25 cellular contexts compared by ENCODE assay signal in the genomic region with DNA sequence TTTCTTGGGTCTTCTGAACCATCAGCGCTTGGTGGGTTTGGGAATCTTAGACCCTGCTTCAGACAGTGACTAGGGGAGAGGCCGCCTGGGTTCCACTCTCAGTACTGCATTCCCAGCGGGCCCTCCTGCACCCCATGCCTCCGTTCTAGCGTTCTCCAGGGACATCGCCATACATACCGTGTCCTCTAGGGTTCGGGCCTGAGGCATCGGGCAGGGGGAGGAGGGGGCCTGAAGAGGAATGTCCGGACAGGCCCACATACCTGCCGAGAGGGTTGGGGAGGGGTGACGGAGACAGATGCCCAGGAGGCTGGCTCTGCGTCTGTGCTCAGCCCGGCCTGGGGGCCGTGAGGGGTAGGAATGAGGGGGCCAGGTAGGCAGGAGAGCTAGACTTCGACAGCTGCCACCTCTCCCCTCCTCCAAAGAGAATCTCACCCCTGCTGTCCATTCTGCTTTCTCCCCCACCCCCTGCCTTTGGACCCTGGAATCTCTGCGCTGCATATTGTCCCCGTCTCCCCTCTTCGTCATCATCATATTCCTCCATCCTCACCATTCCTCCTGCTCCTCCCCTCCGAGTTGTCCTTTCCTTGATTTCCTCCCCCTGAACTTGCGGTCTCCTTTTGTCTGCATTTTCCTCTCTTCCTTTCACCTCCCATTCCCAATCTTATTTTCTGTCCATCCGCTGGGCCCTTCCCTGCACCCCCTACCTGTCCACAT. TPM values are rescaled to one million over a fixed set of nuclear protein-coding genes. Genes with fewer than 3 reads are reported as not detected.
DNase-seq lines count a peak whose midpoint lies in the region; ATAC-seq, FAIRE-seq and TF ChIP-seq lines count a peak whose summit lies in the region.
"Had no signal": no experiment of that assay in that cellular context is flagged by ENCODE, and none has a peak within 500 bp of the region (broad histone marks: within the 10 kb centered on the region; RNA-seq: fewer than 3 reads in every experiment).

No MANE protein-coding gene starts in this region.

- TF ChIP-seq POLR2A in IMR-90 (IDR thresholded peaks at IDR 0.05; ENCODE audit: low read depth, low read length) (no peak), H1 (IDR thresholded peaks at IDR 0.05; ENCODE audit: control extremely low read depth in 1 of 2, low read depth in 2 of 2, low read length in 2 of 2) (no peak), uterus (IDR thresholded peaks at IDR 0.05) (no peak)

- no peak overlapping the region for H2AK9ac ChIP-seq in IMR-90 (replicated peaks; ENCODE audit: low read depth, low read length, poor library complexity)

- no peak overlapping the region for H3K9ac ChIP-seq in IMR-90 (ENCODE audit: low read depth, low read length)
- no peak overlapping the region for H3K9ac ChIP-seq in H1 (replicated peaks in 1 of 4; ENCODE audit: extremely low read depth in 1 of 4, low read depth in 3 of 4, low read length in 3 of 4)
- H3K9ac ChIP-seq in neuronal stem cell (ENCODE audit: low read depth, low read length, poor library complexity): no peak overlapping the region

- no peaks in the 10 kb centered on the region for H3K79me2 ChIP-seq in H1 (ENCODE audit: control insufficient read depth in 1 of 2, insufficient read depth in 2 of 2, low read length in 2 of 2)

- H2AK5ac ChIP-seq in IMR-90 (ENCODE audit: low read depth, low read length) (no peak overlapping the region), H1 (ENCODE audit: low read depth, low read length) (0 out of 2 replicates have a peak overlapping the region, but pooled peaks have one; percentile 89), neuronal stem cell (ENCODE audit: low read depth, low read length) (no peak overlapping the region)

- H4K5ac ChIP-seq in IMR-90 (ENCODE audit: low read depth, low read length): no peak overlapping the region
- H4K5ac ChIP-seq in H1 (ENCODE audit: insufficient read length, low read depth, low read length): no peak overlapping the region

- H2BK20ac ChIP-seq in IMR-90 (ENCODE audit: low read depth, low read length) (no peak overlapping the region), H1 (ENCODE audit: low read length) (no peak overlapping the region)

- H3K14ac ChIP-seq in IMR-90 (replicated peaks; ENCODE audit: low read depth, low read length) (no peak overlapping the region), H1 (ENCODE audit: insufficient read length) (no peak overlapping the region), neuronal stem cell (ENCODE audit: low read length) (peak overlapping the region; percentile 17)

- CTCF ChIA-PET in activated CD4-positive, alpha-beta memory T cell treated with anti-CD3 and anti-CD28 coated beads for 36 hours (lab: Charles Lee): interaction anchor here (0.8 to 22.6 kb wide), 10 partner anchors 9 to 142 kb away, joined by 3 to 1400 read pairs (median 5); no protein-coding TSS in a partner anchor
- CTCF ChIA-PET in activated CD4-positive, alpha-beta memory T cell treated with anti-CD3 and anti-CD28 coated beads, Interleukin-2, amount 10 ng/mL, durations not matched to agents 7 days and 5 days (lab: Charles Lee): interaction anchor here (2.1 to 11.8 kb wide), 2 partner anchors 15 to 23 kb away, joined by 6 to 387 read pairs; no protein-coding TSS in a partner anchor
- CTCF ChIA-PET in IMR-90 (lab: Yijun Ruan, JAX): no interaction called here
- CTCF ChIA-PET in H1 (lab: Charles Lee; ENCODE audit: partially characterized antibody): interaction anchor here (1.0 to 21.8 kb wide), 14 partner anchors 8 to 278 kb away, joined by 3 to 783 read pairs (median 23); a partner anchor contains a TSS

- H3K4me3 ChIP-seq in IMR-90 (ENCODE audit: insufficient read depth, low read depth, low read length) (no peak overlapping the region), H1 (ENCODE audit: extremely low read depth in 1 of 4, insufficient read depth in 2 of 4, low read depth in 3 of 4, low read length in 4 of 4) (peak overlapping the region in 1 of 4 experiments; percentile 41; a peak in 2 of 8 replicates), neuronal stem cell (ENCODE audit: low read length in 2 of 2) (peak overlapping the region in 1 of 2 donors; percentile 42), uterus (no peak overlapping the region)
- H3K4me3 ChIP-seq: MG63, sigmoid colon had no signal

- H3K4me3 Mint-ChIP-seq in activated CD4-positive, alpha-beta memory T cell treated with anti-CD3 and anti-CD28 coated beads for 36 hours: peak overlapping the region; percentile 28
- no peak overlapping the region for H3K4me3 Mint-ChIP-seq in activated CD4-positive, alpha-beta memory T cell treated with anti-CD3 and anti-CD28 coated beads, Interleukin-2, amount 10 ng/mL, durations not matched to agents 7 days and 5 days

- no peaks in the 10 kb centered on the region for H3K9me1 ChIP-seq in IMR-90 (ENCODE audit: insufficient read depth, low read length)

- TF ChIP-seq CTCF in IMR-90 (conservative IDR thresholded peaks at IDR 0.05; ENCODE audit: low read depth, low read length) (no peak), H1 (IDR thresholded peaks at IDR 0.05; ENCODE audit: control extremely low read depth in 1 of 3, insufficient read depth in 1 of 3, low read depth in 1 of 3, low read length in 3 of 3) (no peak), uterus (IDR thresholded peaks at IDR 0.05) (no peak)

- WGBS in IMR-90 (ENCODE audit: extremely low coverage in 2 of 2, insufficient read length in 1 of 2), 2 experiments: 0% methylated on average over 3 of the region's 22 CpGs; no CpG with 5 or more reads in 1 of the 2 experiments
- WGBS in H1 (ENCODE audit: extremely low coverage in 1 of 2, insufficient coverage in 1 of 2, insufficient read length in 1 of 2, insufficient replicate concordance in 2 of 2, low coverage in 1 of 2, low lambda C conversion rate in 2 of 2, missing lambda C conversion rate in 1 of 2), 2 experiments: 4% methylated on average over 22 of the region's 22 CpGs; no CpG with 5 or more reads in 1 of the 2 experiments
- WGBS in neuronal stem cell (ENCODE audit: extremely low coverage in 2 of 2, insufficient read length in 2 of 2, insufficient replicate concordance in 1 of 2), 2 donors: no CpG with 5 or more reads among the region's 22 CpGs

- BruUV-seq in IMR-90 (replicated peaks; lab: Mats Ljungman, UMichigan): no TSS peak

- no peaks in the 10 kb centered on the region for H3K9me3 Mint-ChIP-seq in activated CD4-positive, alpha-beta memory T cell treated with anti-CD3 and anti-CD28 coated beads for 36 hours
- H3K9me3 Mint-ChIP-seq in activated CD4-positive, alpha-beta memory T cell treated with anti-CD3 and anti-CD28 coated beads, Interleukin-2, amount 10 ng/mL, durations not matched to agents 7 days and 5 days: no peaks in the 10 kb centered on the region

- peaks cover 25% of the 10 kb centered on the region for H3K4me1 Mint-ChIP-seq in activated CD4-positive, alpha-beta memory T cell treated with anti-CD3 and anti-CD28 coated beads for 36 hours (ENCODE audit: low read depth)
- peaks cover 14% of the 10 kb centered on the region for H3K4me1 Mint-ChIP-seq in activated CD4-positive, alpha-beta memory T cell treated with anti-CD3 and anti-CD28 coated beads, Interleukin-2, amount 10 ng/mL, durations not matched to agents 7 days and 5 days

- H3K27me3 Mint-ChIP-seq in activated CD4-positive, alpha-beta memory T cell treated with anti-CD3 and anti-CD28 coated beads for 36 hours: peaks cover 48% of the 10 kb centered on the region
- H3K27me3 Mint-ChIP-seq in activated CD4-positive, alpha-beta memory T cell treated with anti-CD3 and anti-CD28 coated beads, Interleukin-2, amount 10 ng/mL, durations not matched to agents 7 days and 5 days: peaks cover 74% of the 10 kb centered on the region

- TF ChIP-seq RAD21 in IMR-90 (IDR thresholded peaks at IDR 0.05; ENCODE audit: low read length) (no peak), H1 (IDR thresholded peaks at IDR 0.05 in 1 of 2, conservative IDR thresholded peaks at IDR 0.05 in 1 of 2; ENCODE audit: low read depth in 2 of 2, low read length in 2 of 2) (no peak)

- H2BK15ac ChIP-seq in IMR-90 (ENCODE audit: low read depth, low read length): no peak overlapping the region
- H2BK15ac ChIP-seq in H1 (ENCODE audit: low read length): no peak overlapping the region; the same call in 1 of the 2 replicates
- no peak overlapping the region for H2BK15ac ChIP-seq in neuronal stem cell (ENCODE audit: low read length)

- no peak overlapping the region for H3K23ac ChIP-seq in IMR-90 (ENCODE audit: low read depth, low read length)
- H3K23ac ChIP-seq in H1 (ENCODE audit: insufficient read length): no peak overlapping the region
- no peak overlapping the region for H3K23ac ChIP-seq in neuronal stem cell (ENCODE audit: low read depth, low read length, poor library complexity)

- H2BK120ac ChIP-seq in IMR-90 (ENCODE audit: low read depth, low read length) (no peak overlapping the region), H1 (replicated peaks; ENCODE audit: low read depth, low read length) (no peak overlapping the region), neuronal stem cell (ENCODE audit: low read depth, low read length) (no peak overlapping the region)

- H3K23me2 ChIP-seq in H1 (ENCODE audit: low read depth, low read length): peaks cover 6% of the 10 kb centered on the region; the same call in 1 of the 2 replicates

- H3K79me1 ChIP-seq in IMR-90 (ENCODE audit: low read depth in 1 of 2, low read length in 2 of 2) (no peaks in the 10 kb centered on the region), H1 (ENCODE audit: low read depth, low read length) (no peaks in the 10 kb centered on the region), neuronal stem cell (ENCODE audit: low read depth, low read length) (no peaks in the 10 kb centered on the region)

- H3K56ac ChIP-seq in IMR-90 (ENCODE audit: extremely low read depth, insufficient read depth, low read length) (no peak overlapping the region), H1 (replicated peaks; ENCODE audit: insufficient read length, low read depth, low read length) (no peak overlapping the region)

- intact Hi-C loops in activated CD4-positive, alpha-beta memory T cell treated with anti-CD3 and anti-CD28 coated beads for 36 hours (cut with micrococcal nuclease): no loop called here
- intact Hi-C loops in IMR-90 (cut with micrococcal nuclease) (no loop called here), uterus (cut with DNase I; ENCODE audit: low total_unique reads) (no loop called here)

- TF ChIP-seq EP300 in H1 (IDR thresholded peaks at IDR 0.05; ENCODE audit: borderline replicate concordance in 1 of 2, low read depth in 2 of 2, low read length in 2 of 2): no peak

- no peak overlapping the region for H2BK5ac ChIP-seq in IMR-90 (ENCODE audit: low read depth, low read length, poor library complexity, severe bottlenecking)
- no peak overlapping the region for H2BK5ac ChIP-seq in H1 (ENCODE audit: low read depth, low read length)
- H2BK5ac ChIP-seq in neuronal stem cell (ENCODE audit: low read length): no peak overlapping the region

- no peak overlapping the region for H3K27ac ChIP-seq in IMR-90 (ENCODE audit: insufficient read depth, low read length)
- H3K27ac ChIP-seq in H1 (ENCODE audit: low read depth, low read length): no peak overlapping the region
- no peak overlapping the region for H3K27ac ChIP-seq in neuronal stem cell (replicated peaks; ENCODE audit: low read length)
- no peak overlapping the region for H3K27ac ChIP-seq in uterus
- H3K27ac ChIP-seq: 22Rv1, sigmoid colon had no signal

- in situ Hi-C loops in IMR-90 (cut with MboI; ENCODE audit: low sequenced_read_pairs): no loop called here

- H2AFZ ChIP-seq in IMR-90 (replicated peaks; ENCODE audit: low read length, poor library complexity): peak overlapping the region; percentile 46
- H2AFZ ChIP-seq in H1 (ENCODE audit: low read length): no peak overlapping the region
- peak overlapping the region; percentile 56 for H2AFZ ChIP-seq in neuronal stem cell (ENCODE audit: low read length)

- no peak overlapping the region for H3K18ac ChIP-seq in IMR-90 (ENCODE audit: low read depth, low read length)
- no peak overlapping the region for H3K18ac ChIP-seq in H1 (ENCODE audit: extremely low read depth, low read length)
- peak overlapping the region; percentile 81 for H3K18ac ChIP-seq in neuronal stem cell (ENCODE audit: low read length)

- H4K8ac ChIP-seq in IMR-90 (ENCODE audit: low read depth in 2 of 2, low read length in 2 of 2) (no peak overlapping the region), H1 (ENCODE audit: extremely low read depth, insufficient read depth, low read length) (no peak overlapping the region), neuronal stem cell (ENCODE audit: low read depth, low read length) (no peak overlapping the region)

- H3K4me1 ChIP-seq in IMR-90 (ENCODE audit: control insufficient read depth, insufficient read depth, low read length) (no peaks in the 10 kb centered on the region), H1 (replicated peaks in 1 of 4; ENCODE audit: control insufficient read depth in 3 of 4, insufficient read depth in 4 of 4, low read length in 3 of 4) (peaks cover 0 to 29% (median 14%) of the 10 kb centered on the region in 4 experiments; a peak in 6 of 7 replicates), neuronal stem cell (ENCODE audit: control insufficient read depth in 2 of 2, insufficient read depth in 1 of 2, low read depth in 1 of 2, low read length in 2 of 2) (peaks cover 0 to 4% of the 10 kb centered on the region in 2 donors), uterus (peaks cover 0 to 7% of the 10 kb centered on the region in 2 donors)

- H3K36me3 Mint-ChIP-seq in activated CD4-positive, alpha-beta memory T cell treated with anti-CD3 and anti-CD28 coated beads for 36 hours: no peaks in the 10 kb centered on the region
- H3K36me3 Mint-ChIP-seq in activated CD4-positive, alpha-beta memory T cell treated with anti-CD3 and anti-CD28 coated beads, Interleukin-2, amount 10 ng/mL, durations not matched to agents 7 days and 5 days (ENCODE audit: low read depth): no peaks in the 10 kb centered on the region

- H3K4ac ChIP-seq in IMR-90 (ENCODE audit: low read depth, low read length): no peak overlapping the region
- H3K4ac ChIP-seq in H1 (replicated peaks; ENCODE audit: insufficient read length, low read depth, low read length): no peak overlapping the region
- H3K4ac ChIP-seq in neuronal stem cell (ENCODE audit: low read length): no peak overlapping the region

- H3K36me3 ChIP-seq in IMR-90 (ENCODE audit: control insufficient read depth, insufficient read depth, low read length) (no peaks in the 10 kb centered on the region), H1 (ENCODE audit: control insufficient read depth in 2 of 4, insufficient read depth in 4 of 4, low read length in 3 of 4) (peaks cover 0 to 12% (median 0%) of the 10 kb centered on the region in 4 experiments; a peak in 1 of 8 replicates), neuronal stem cell (replicated peaks in 1 of 2; ENCODE audit: control insufficient read depth in 2 of 2, insufficient read depth in 2 of 2, low read length in 2 of 2) (no peaks in the 10 kb centered on the region), uterus (no peaks in the 10 kb centered on the region)
- H3K36me3 ChIP-seq: MG63, sigmoid colon had no signal

- H3K27me3 ChIP-seq in IMR-90 (ENCODE audit: control insufficient read depth, insufficient read depth, low read length) (peaks cover 91% of the 10 kb centered on the region), H1 (replicated peaks in 1 of 4; ENCODE audit: control insufficient read depth in 3 of 4, extremely low read depth in 1 of 4, insufficient read depth in 3 of 4, low read length in 3 of 4) (peaks cover 94 to 100% (median 99%) of the 10 kb centered on the region in 4 experiments), neuronal stem cell (ENCODE audit: control insufficient read depth in 3 of 3, insufficient read depth in 3 of 3, low read depth in 1 of 3, low read length in 3 of 3) (peaks cover 43 to 99% (median 93%) of the 10 kb centered on the region in 3 experiments), uterus (peaks cover 0 to 18% of the 10 kb centered on the region in 2 donors)

- H3K4me2 ChIP-seq in IMR-90 (ENCODE audit: low read depth, low read length): no peak overlapping the region
- H3K4me2 ChIP-seq in H1 (ENCODE audit: insufficient read depth in 1 of 2, low read depth in 2 of 2, low read length in 2 of 2): peak overlapping the region; percentile 51 to 54; a peak in 3 of 4 replicates
- no peak overlapping the region for H3K4me2 ChIP-seq in neuronal stem cell (ENCODE audit: insufficient read depth, low read length, poor library complexity, severe bottlenecking)

- H4K20me1 ChIP-seq in IMR-90 (ENCODE audit: insufficient read depth, low read length) (no peaks in the 10 kb centered on the region), H1 (replicated peaks in 1 of 2; ENCODE audit: control insufficient read depth in 1 of 2, insufficient read depth in 2 of 2, low read length in 2 of 2) (peaks cover 17 to 34% of the 10 kb centered on the region in 2 experiments)

- no peak overlapping the region for H4K91ac ChIP-seq in IMR-90 (ENCODE audit: insufficient read depth, low read depth, low read length)
- peak overlapping the region; percentile 17 for H4K91ac ChIP-seq in H1 (replicated peaks; ENCODE audit: insufficient read length, low read length)
- no peak overlapping the region for H4K91ac ChIP-seq in neuronal stem cell (ENCODE audit: low read depth, low read length, poor library complexity)

- dilution Hi-C loops in IMR-90 (cut with HindIII; ENCODE audit: low sequenced_read_pairs, unreplicated experiment): no loop called here

- peaks cover 2% of the 10 kb centered on the region for H3K9me3 ChIP-seq in IMR-90 (ENCODE audit: control insufficient read depth, insufficient read depth, low read length)
- H3K9me3 ChIP-seq in H1 (ENCODE audit: insufficient read depth in 2 of 2, low read depth in 1 of 2, low read length in 1 of 2): no peaks in the 10 kb centered on the region; a peak in 1 of 4 replicates
- H3K9me3 ChIP-seq in neuronal stem cell (replicated peaks in 1 of 2; ENCODE audit: control insufficient read depth in 2 of 2, insufficient read depth in 1 of 2, low read depth in 1 of 2, low read length in 2 of 2): peaks cover 0 to 8% of the 10 kb centered on the region in 2 donors
- H3K9me3 ChIP-seq in uterus: no peaks in the 10 kb centered on the region
- H3K9me3 ChIP-seq: MG63, sigmoid colon had no signal

- no peak for ATAC-seq in IMR-90 (ENCODE audit: low read depth)
- ATAC-seq in HG03457 (IDR thresholded peaks at IDR 0.05; ENCODE audit: unreplicated experiment): no peak

- H2BK12ac ChIP-seq in H1 (ENCODE audit: low read depth, low read length): peak overlapping the region; percentile 84; the same call in 1 of the 2 replicates
- H2BK12ac ChIP-seq in neuronal stem cell (ENCODE audit: low read length): no peak overlapping the region

- DNase-seq in activated CD4-positive, alpha-beta memory T cell treated with anti-CD3 and anti-CD28 coated beads for 36 hours: no peak
- DNase-seq in activated CD4-positive, alpha-beta memory T cell treated with anti-CD3 and anti-CD28 coated beads, Interleukin-2, amount 10 ng/mL, durations not matched to agents 7 days and 5 days: no peak
- DNase-seq in IMR-90 (no peak), H1 (ENCODE audit: low read depth in 1 of 2, low spot score in 2 of 2) (no peak), neuronal stem cell (ENCODE audit: low spot score) (no peak), T-helper 1 cell (no peak), uterus (no peak)
- DNase-seq: activated CD4-positive, CD25-positive, alpha-beta regulatory T cell; activated CD8-positive, alpha-beta memory T cell treated with anti-CD3 and anti-CD28 coated beads, Interleukin-2, amount 50 U/mL, for 48 hours; cerebellar nuclear complex; DND-41; foreskin melanocyte; mammary epithelial cell; MG63; NCI-H2081 treated with DMSO at 0.1 percent for 48 hours; occipital lobe; RPMI8226; sigmoid colon; stimulated activated CD4-positive, alpha-beta T cell treated with anti-CD3 and anti-CD28 coated beads, Interleukin-4, amount 100 ng/mL, for 1 hour; stimulated activated CD8-positive, alpha-beta memory T cell treated with anti-CD3 and anti-CD28 coated beads, Interleukin-4, amount 100 ng/mL, for 48 hours; trophoblast cell had no signal

- POLR2A ChIA-PET in activated CD4-positive, alpha-beta memory T cell treated with anti-CD3 and anti-CD28 coated beads for 36 hours (lab: Charles Lee): interaction anchor here (14.2 kb wide), 1 partner anchor 23 kb away, joined by 215 read pairs; no protein-coding TSS in a partner anchor
- POLR2A ChIA-PET in activated CD4-positive, alpha-beta memory T cell treated with anti-CD3 and anti-CD28 coated beads, Interleukin-2, amount 10 ng/mL, durations not matched to agents 7 days and 5 days (lab: Charles Lee): interaction anchor here (2.1 to 11.3 kb wide), 2 partner anchors 11 to 22 kb away, joined by 4 to 101 read pairs; no protein-coding TSS in a partner anchor
- POLR2A ChIA-PET in IMR-90 (lab: Charles Lee; ENCODE audit: unreplicated experiment): no interaction called here
- POLR2A ChIA-PET in H1 (lab: Charles Lee; ENCODE audit: partially characterized antibody): interaction anchor here (0.9 to 1.3 kb wide), 3 partner anchors 12 to 107 kb away, joined by 3 to 4 read pairs (median 3); no protein-coding TSS in a partner anchor

- no peak overlapping the region for H3K27ac Mint-ChIP-seq in activated CD4-positive, alpha-beta memory T cell treated with anti-CD3 and anti-CD28 coated beads for 36 hours
- no peak overlapping the region for H3K27ac Mint-ChIP-seq in activated CD4-positive, alpha-beta memory T cell treated with anti-CD3 and anti-CD28 coated beads, Interleukin-2, amount 10 ng/mL, durations not matched to agents 7 days and 5 days

- FAIRE-seq in H1 (lab: Jason Lieb, UNC): no peak
- FAIRE-seq: HTR-8/SVneo had no signal

RNA-seq across cellular contexts. Expression of a gene that starts 7.8 kb away (rescaled TPM):
- 1 to 10 TPM; 5.0 to 5.2 TPM for total RNA-seq in activated CD4-positive, alpha-beta memory T cell treated with anti-CD3 and anti-CD28 coated beads for 36 hours
- 1 to 10 TPM in 1 of 2 experiments, under 1 TPM in 1; 0.70 to 1.4 TPM for total RNA-seq in activated CD4-positive, alpha-beta memory T cell treated with anti-CD3 and anti-CD28 coated beads, Interleukin-2, amount 10 ng/mL, durations not matched to agents 7 days and 5 days
- total RNA-seq in IMR-90 (2012; rRNA removed): not detected in 2 replicates
- not detected in 2 replicates for polyA plus RNA-seq in IMR-90 (2012; rRNA removed)
- not detected in 2 replicates for polyA plus RNA-seq in IMR-90 (2012; cell fraction: cytosol; rRNA removed)
- not detected in 2 replicates for polyA plus RNA-seq in IMR-90 (2012; cell fraction: nucleus; rRNA removed; ENCODE audit: low replicate concordance)
- total RNA-seq in H1 (2021; fragmentation: NEBNext Ultra II Directional; extraction: Animal tissue kit (Norgen Biotek cat#: 25700)): not detected in 2 replicates
- polyA plus RNA-seq in H1 (2011; rRNA removed): 0.05 TPM in 1 of 2 replicates, not detected in the other
- polyA plus RNA-seq in H1 (2011; cell fraction: cytosol; rRNA removed): 0.03 TPM
- not detected for polyA plus RNA-seq in H1 (2011; cell fraction: nucleus; rRNA removed)
- polyA plus RNA-seq in H1 (2012, experiment 1 of 2): not detected in 4 replicates
- polyA plus RNA-seq in H1 (2012, experiment 2 of 2): not detected
- polyA plus RNA-seq in H1 (2013, experiment 1 of 2): not detected
- not detected for polyA plus RNA-seq in H1 (2013, experiment 2 of 2)
- not detected in 2 replicates for polyA minus RNA-seq in H1 (2011; rRNA and poly(A)+ RNA removed)
- polyA minus RNA-seq in H1 (2011; cell fraction: cytosol; rRNA and poly(A)+ RNA removed): not detected
- polyA minus RNA-seq in H1 (2011; cell fraction: nucleus; rRNA and poly(A)+ RNA removed): 0.20 TPM
- polyA plus RNA-seq in neuronal stem cell (2013, experiment 1 of 2): not detected
- polyA plus RNA-seq in neuronal stem cell (2013, experiment 2 of 2): not detected
- under 1 TPM in 2 of 4 donors, not detected in 2; 0.15 to 0.97 TPM for total RNA-seq in uterus
- total RNA-seq: occipital lobe, sigmoid colon had no signal
- polyA plus RNA-seq: CD14-positive monocyte had no signal

RNA-seq across cellular contexts. Expression of a gene that starts 13.2 kb away (rescaled TPM):
- under 1 TPM; 0.31 to 0.40 TPM for total RNA-seq in activated CD4-positive, alpha-beta memory T cell treated with anti-CD3 and anti-CD28 coated beads for 36 hours
- total RNA-seq in activated CD4-positive, alpha-beta memory T cell treated with anti-CD3 and anti-CD28 coated beads, Interleukin-2, amount 10 ng/mL, durations not matched to agents 7 days and 5 days: not detected
- total RNA-seq in IMR-90 (2012; rRNA removed): not detected in 2 replicates
- not detected in 2 replicates for polyA plus RNA-seq in IMR-90 (2012; rRNA removed)
- not detected in 2 replicates for polyA plus RNA-seq in IMR-90 (2012; cell fraction: cytosol; rRNA removed)
- polyA plus RNA-seq in IMR-90 (2012; cell fraction: nucleus; rRNA removed; ENCODE audit: low replicate concordance): not detected in 2 replicates
- not detected in 2 replicates for total RNA-seq in H1 (2021; fragmentation: NEBNext Ultra II Directional; extraction: Animal tissue kit (Norgen Biotek cat#: 25700))
- not detected in 2 replicates for polyA plus RNA-seq in H1 (2011; rRNA removed)
- polyA plus RNA-seq in H1 (2011; cell fraction: cytosol; rRNA removed): not detected
- polyA plus RNA-seq in H1 (2011; cell fraction: nucleus; rRNA removed): not detected
- polyA plus RNA-seq in H1 (2012, experiment 1 of 2): not detected in 4 replicates
- not detected for polyA plus RNA-seq in H1 (2012, experiment 2 of 2)
- not detected for polyA plus RNA-seq in H1 (2013, experiment 1 of 2)
- not detected for polyA plus RNA-seq in H1 (2013, experiment 2 of 2)
- polyA minus RNA-seq in H1 (2011; rRNA and poly(A)+ RNA removed): not detected in 2 replicates
- not detected for polyA minus RNA-seq in H1 (2011; cell fraction: cytosol; rRNA and poly(A)+ RNA removed)
- polyA minus RNA-seq in H1 (2011; cell fraction: nucleus; rRNA and poly(A)+ RNA removed): not detected
- not detected for polyA plus RNA-seq in neuronal stem cell (2013, experiment 1 of 2)
- 0.03 TPM for polyA plus RNA-seq in neuronal stem cell (2013, experiment 2 of 2)
- total RNA-seq in uterus: 1 to 10 TPM in 3 of 4 donors, not detected in 1; 1.0 to 2.1 (median 1.9) TPM
- total RNA-seq: mammary epithelial cell, occipital lobe had no signal
- polyA plus RNA-seq: mammary epithelial cell had no signal

RNA-seq across cellular contexts. Expression of a gene that starts 41.2 kb away (rescaled TPM):
- total RNA-seq in activated CD4-positive, alpha-beta memory T cell treated with anti-CD3 and anti-CD28 coated beads for 36 hours: not detected
- not detected for total RNA-seq in activated CD4-positive, alpha-beta memory T cell treated with anti-CD3 and anti-CD28 coated beads, Interleukin-2, amount 10 ng/mL, durations not matched to agents 7 days and 5 days
- total RNA-seq in IMR-90 (2012; rRNA removed): not detected in 2 replicates
- not detected in 2 replicates for polyA plus RNA-seq in IMR-90 (2012; rRNA removed)
- polyA plus RNA-seq in IMR-90 (2012; cell fraction: cytosol; rRNA removed): not detected in 2 replicates
- polyA plus RNA-seq in IMR-90 (2012; cell fraction: nucleus; rRNA removed; ENCODE audit: low replicate concordance): not detected in 2 replicates
- not detected in 2 replicates for total RNA-seq in H1 (2021; fragmentation: NEBNext Ultra II Directional; extraction: Animal tissue kit (Norgen Biotek cat#: 25700))
- polyA plus RNA-seq in H1 (2011; rRNA removed): not detected in 2 replicates
- polyA plus RNA-seq in H1 (2011; cell fraction: cytosol; rRNA removed): not detected
- not detected for polyA plus RNA-seq in H1 (2011; cell fraction: nucleus; rRNA removed)
- polyA plus RNA-seq in H1 (2012, experiment 1 of 2): not detected in 4 replicates
- not detected for polyA plus RNA-seq in H1 (2012, experiment 2 of 2)
- not detected for polyA plus RNA-seq in H1 (2013, experiment 1 of 2)
- not detected for polyA plus RNA-seq in H1 (2013, experiment 2 of 2)
- not detected in 2 replicates for polyA minus RNA-seq in H1 (2011; rRNA and poly(A)+ RNA removed)
- not detected for polyA minus RNA-seq in H1 (2011; cell fraction: cytosol; rRNA and poly(A)+ RNA removed)
- polyA minus RNA-seq in H1 (2011; cell fraction: nucleus; rRNA and poly(A)+ RNA removed): not detected
- polyA plus RNA-seq in neuronal stem cell (2013, experiment 1 of 2): not detected
- polyA plus RNA-seq in neuronal stem cell (2013, experiment 2 of 2): not detected
- not detected for total RNA-seq in uterus
- total RNA-seq: mammary epithelial cell, occipital lobe, sigmoid colon had no signal
- polyA plus RNA-seq: CD14-positive monocyte, mammary epithelial cell, sigmoid colon had no signal

Comparison
In these comparisons a context has a peak if more than half of its experiments do, and no peak if none do; other contexts are left out.
1. H3K4me2 ChIP-seq: peak in H1 (2 of 2); none in IMR-90 (single experiment) and neuronal stem cell (single experiment).